Comparison of ENCODE assay signal across 11 cellular contexts in the genomic region with DNA sequence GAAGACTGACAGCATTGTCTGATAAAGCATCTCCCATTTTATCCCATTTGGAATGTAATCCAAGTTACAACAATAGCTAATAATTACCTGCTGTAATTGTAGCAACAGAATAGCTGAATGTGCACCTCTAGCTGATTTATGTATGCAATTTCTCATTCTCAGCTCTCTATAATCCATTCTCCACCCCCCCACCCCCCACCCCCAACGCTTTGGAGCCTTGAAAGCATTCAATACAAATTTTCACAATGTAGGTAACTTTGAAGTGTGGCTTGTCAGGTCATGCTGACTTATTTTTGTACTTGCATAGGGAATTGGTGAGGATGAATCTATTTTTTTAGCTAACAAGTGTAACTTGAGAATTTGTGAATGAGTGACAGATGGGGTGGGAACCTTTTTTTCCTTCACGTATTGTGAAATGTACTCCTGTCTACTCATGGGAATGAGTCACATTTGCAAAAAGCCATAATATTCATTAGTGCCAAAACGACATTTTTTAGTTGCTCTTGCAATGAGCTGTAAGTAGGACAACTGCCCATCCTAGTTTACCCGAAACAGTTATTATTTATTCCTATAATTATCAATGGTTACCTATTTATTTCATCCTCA.
DNase-seq lines count a peak whose midpoint lies in the region; ATAC-seq, FAIRE-seq and TF ChIP-seq lines count a peak whose summit lies in the region.
"Had no signal": no experiment of that assay in that cellular context is flagged by ENCODE, and none has a peak within 500 bp of the region (broad histone marks: within the 10 kb centered on the region; RNA-seq: fewer than 3 reads in every experiment).

No MANE protein-coding gene starts in this region.

- no peaks in the 10 kb centered on the region for H3K27me3 ChIP-seq in colonic mucosa

- ATAC-seq in HG03039 (IDR thresholded peaks at IDR 0.05; ENCODE audit: unreplicated experiment) (no peak), GM21423 (IDR thresholded peaks at IDR 0.05; ENCODE audit: unreplicated experiment) (no peak)
- ATAC-seq: activated T-helper 17 cell treated with anti-CD3 and anti-CD28 coated beads, Interleukin-2, amount 50 U/mL, for 72 hours had no signal

- peaks cover 90% of the 10 kb centered on the region for H3K4me1 Mint-ChIP-seq in nephron
- H3K4me1 Mint-ChIP-seq: activated T-helper 17 cell treated with anti-CD3 and anti-CD28 coated beads, Interleukin-2, amount 50 U/mL, for 72 hours had no signal

- H3K27me3 Mint-ChIP-seq in nephron (ENCODE audit: low read depth): no peaks in the 10 kb centered on the region

- H3K9me3 ChIP-seq in colonic mucosa: no peaks in the 10 kb centered on the region

- intact Hi-C loops in colonic mucosa (cut with DNase I): no loop called here

- peak overlapping the region; percentile 58 to 88 (median 70) for H3K27ac Mint-ChIP-seq in nephron
- H3K27ac Mint-ChIP-seq: activated T-helper 17 cell treated with anti-CD3 and anti-CD28 coated beads, Interleukin-2, amount 50 U/mL, for 72 hours had no signal

- H3K27ac ChIP-seq in colonic mucosa: no peak overlapping the region

- H3K9ac ChIP-seq in colonic mucosa (ENCODE audit: low read depth in 2 of 2, low read length in 2 of 2): peak overlapping the region in 1 of 2 donors; percentile 69

- no peak for TF ChIP-seq CTCF in colonic mucosa (IDR thresholded peaks at IDR 0.05)
- TF ChIP-seq CTCF in nephron (IDR thresholded peaks at IDR 0.05; ENCODE audit: unreplicated experiment in 3 of 3): no peak

- H3K36me3 Mint-ChIP-seq in nephron (ENCODE audit: low read depth): no peaks in the 10 kb centered on the region

- H3K36me3 ChIP-seq in colonic mucosa: no peaks in the 10 kb centered on the region

- no peak overlapping the region for H3K4me3 Mint-ChIP-seq in nephron
- H3K4me3 Mint-ChIP-seq: activated T-helper 17 cell treated with anti-CD3 and anti-CD28 coated beads, Interleukin-2, amount 50 U/mL, for 72 hours; neural crest cell had no signal

- no peak for TF ChIP-seq POLR2A in GM12891 (IDR thresholded peaks at IDR 0.05; ENCODE audit: low read depth, low read length)

- DNase-seq in DMS 273 treated with DMSO at 0.1 percent for 48 hours (lab: John Stamatoyannopoulos, UW) (peak; percentile 49), NCI-H1105 treated with DMSO at 0.1 percent for 48 hours (lab: John Stamatoyannopoulos, UW) (peak; percentile 76), colonic mucosa (no peak), GM12891 (ENCODE audit: insufficient read length, low spot score) (no peak)
- no peak for DNase-seq in activated CD8-positive, alpha-beta memory T cell treated with anti-CD3 and anti-CD28 coated beads, Interleukin-2, amount 50 U/mL, for 48 hours
- DNase-seq: stimulated activated CD4-positive, alpha-beta T cell treated with anti-CD3 and anti-CD28 coated beads, Interleukin-4, amount 100 ng/mL, for 24 hours had no signal

- H3K4me3 ChIP-seq in colonic mucosa: peak overlapping the region; percentile 31

- no peak for FAIRE-seq in GM12891 (lab: Jason Lieb, UNC)

- H3K9me3 Mint-ChIP-seq in nephron: no peaks in the 10 kb centered on the region
- H3K9me3 Mint-ChIP-seq: activated T-helper 17 cell treated with anti-CD3 and anti-CD28 coated beads, Interleukin-2, amount 50 U/mL, for 72 hours; neural crest cell had no signal

- H3K4me1 ChIP-seq in colonic mucosa: no peaks in the 10 kb centered on the region

TF ChIP-seq in GM12891, 5 proteins besides CTCF, POLR2A, EP300 and RAD21:
- TF ChIP-seq SPI1 (IDR thresholded peaks at IDR 0.05; ENCODE audit: low read depth, low read length) (no peak), TAF1 (IDR thresholded peaks at IDR 0.05; ENCODE audit: low read depth, low read length) (no peak), POLR2AphosphoS5 (IDR thresholded peaks at IDR 0.05; ENCODE audit: low read depth, low read length) (no peak), PAX5 (IDR thresholded peaks at IDR 0.05; ENCODE audit: insufficient read depth, low read length, severe bottlenecking) (no peak)

Comparison
In these comparisons a context has a peak if more than half of its experiments do, and no peak if none do; other contexts are left out.
1. DNase-seq: peak in DMS 273 treated with DMSO at 0.1 percent for 48 hours (single experiment) and NCI-H1105 treated with DMSO at 0.1 percent for 48 hours (single experiment); none in colonic mucosa (single experiment), GM12891 (single experiment) and activated CD8-positive, alpha-beta memory T cell treated with anti-CD3 and anti-CD28 coated beads, Interleukin-2, amount 50 U/mL, for 48 hours (single experiment).